In the genomic region with DNA sequence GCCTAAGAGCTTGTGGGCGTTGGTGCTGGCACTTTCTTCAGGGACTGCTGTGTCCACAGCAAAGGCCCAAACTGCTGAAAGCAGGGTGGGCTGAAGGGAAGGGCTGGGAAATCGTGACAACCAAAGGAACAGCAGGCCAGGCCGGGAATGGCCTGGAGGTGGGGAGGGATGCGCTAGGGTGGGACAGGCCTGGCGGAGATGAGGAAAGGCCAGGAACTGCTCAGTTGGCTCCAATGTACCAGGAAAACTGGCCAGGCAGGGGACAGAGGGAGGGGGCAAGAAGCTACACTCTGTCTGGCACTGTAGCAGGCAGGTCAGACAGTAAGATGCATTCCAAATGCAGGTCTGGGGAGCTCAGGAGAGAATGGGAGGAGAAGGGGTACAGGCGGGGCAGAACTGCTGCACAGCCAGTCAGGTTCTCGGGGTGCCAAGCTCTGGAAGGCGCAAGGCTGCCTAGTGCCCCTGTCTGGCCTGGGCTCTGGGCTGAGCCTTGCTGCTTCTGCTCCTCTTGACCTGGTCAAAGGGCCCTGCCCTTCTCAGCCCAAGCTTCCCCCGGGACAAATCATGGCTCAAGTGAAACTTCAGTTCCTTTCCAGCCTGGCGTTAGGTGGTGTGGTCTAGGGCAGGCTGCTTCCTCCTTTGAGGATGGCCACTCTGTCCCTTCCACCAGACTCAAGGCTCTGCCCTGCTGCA, we compare ENCODE assay signal across 12 cellular contexts. TPM values are rescaled to one million over a fixed set of nuclear protein-coding genes. Genes with fewer than 3 reads are reported as not detected.
DNase-seq lines count a peak whose midpoint lies in the region; ATAC-seq and TF ChIP-seq lines count a peak whose summit lies in the region.
"Had no signal": no experiment of that assay in that cellular context is flagged by ENCODE, and none has a peak within 500 bp of the region (broad histone marks: within the 10 kb centered on the region; RNA-seq: fewer than 3 reads in every experiment).

No MANE protein-coding gene starts in this region.

- H3K27me3 ChIP-seq in BE2C (no peaks in the 10 kb centered on the region), foreskin keratinocyte (peaks cover 22% of the 10 kb centered on the region)

- DNase-seq in stimulated activated naive CD8-positive, alpha-beta T cell treated with anti-CD3 and anti-CD28 coated beads, Interleukin-15, Interleukin-2, amounts not matched to agents 100 U/mL and 50 U/mL, for 24 hours = no peak
- DNase-seq in central memory CD8-positive, alpha-beta T cell (ENCODE audit: low spot score in 2 of 2) = no peak
- DNase-seq in natural killer cell (no peak), BE2C (no peak), foreskin keratinocyte (no peak), GM13976 (ENCODE audit: low spot score) (no peak)
- DNase-seq: AML-193, NCI-H748 treated with DMSO at 0.1 percent for 48 hours, sigmoid colon had no signal

- no peak overlapping the region for H3K4me3 Mint-ChIP-seq in stimulated activated naive CD8-positive, alpha-beta T cell treated with anti-CD3 and anti-CD28 coated beads, Interleukin-15, Interleukin-2, amounts not matched to agents 100 ng/mL and 50 ng/mL, for 24 hours
- H3K4me3 Mint-ChIP-seq in central memory CD8-positive, alpha-beta T cell = peak overlapping the region; percentile 54
- peak overlapping the region; percentile 80 for H3K4me3 Mint-ChIP-seq in natural killer cell

- no peaks in the 10 kb centered on the region for H3K36me3 ChIP-seq in BE2C

- H3K27ac ChIP-seq in foreskin keratinocyte = no peak overlapping the region
- H3K27ac ChIP-seq: sigmoid colon had no signal

- no peak for TF ChIP-seq CTCF in natural killer cell (IDR thresholded peaks at IDR 0.05)
- no peak for TF ChIP-seq CTCF in BE2C (IDR thresholded peaks at IDR 0.05; ENCODE audit: low read depth, low read length)
- TF ChIP-seq CTCF in foreskin keratinocyte (conservative IDR thresholded peaks at IDR 0.05) = no peak
- no peak for TF ChIP-seq CTCF in GM13976 (IDR thresholded peaks at IDR 0.05; ENCODE audit: borderline replicate concordance, control extremely low read depth, extremely low read depth, insufficient read depth, missing control alignments)

- in situ Hi-C loops in GM13976 (cut with MboI; ENCODE audit: low sequenced_read_pairs, unreplicated experiment) = no loop called here

- H3K27me3 Mint-ChIP-seq in stimulated activated naive CD8-positive, alpha-beta T cell treated with anti-CD3 and anti-CD28 coated beads, Interleukin-15, Interleukin-2, amounts not matched to agents 100 ng/mL and 50 ng/mL, for 24 hours = no peaks in the 10 kb centered on the region
- H3K27me3 Mint-ChIP-seq in central memory CD8-positive, alpha-beta T cell = no peaks in the 10 kb centered on the region
- no peaks in the 10 kb centered on the region for H3K27me3 Mint-ChIP-seq in natural killer cell (ENCODE audit: low read depth in 2 of 2)

- intact Hi-C loops in natural killer cell (cut with micrococcal nuclease) = loop anchor here (5.0 to 10.0 kb wide), 2 partner anchors 38 to 59 kb away; partner anchors contain the start of genes GRB7, MIEN1 and STARD3

- peaks cover 2% of the 10 kb centered on the region for H3K36me3 Mint-ChIP-seq in stimulated activated naive CD8-positive, alpha-beta T cell treated with anti-CD3 and anti-CD28 coated beads, Interleukin-15, Interleukin-2, amounts not matched to agents 100 ng/mL and 50 ng/mL, for 24 hours (ENCODE audit: low read depth)
- H3K36me3 Mint-ChIP-seq in central memory CD8-positive, alpha-beta T cell (ENCODE audit: insufficient read depth) = peaks cover 6% of the 10 kb centered on the region
- H3K36me3 Mint-ChIP-seq in natural killer cell = no peaks in the 10 kb centered on the region

- H3K4me1 ChIP-seq in BE2C (no peaks in the 10 kb centered on the region), foreskin keratinocyte (no peaks in the 10 kb centered on the region)

- no peak for ATAC-seq in stimulated activated naive CD8-positive, alpha-beta T cell treated with anti-CD3 and anti-CD28 coated beads, Interleukin-15, Interleukin-2, amounts not matched to agents 100 U/mL and 50 U/mL, for 24 hours
- no peak for ATAC-seq in central memory CD8-positive, alpha-beta T cell (replicated peaks; ENCODE audit: extremely low read depth, poor library complexity, severe bottlenecking)
- ATAC-seq in natural killer cell (no peak), foreskin keratinocyte (no peak), GM18907 (IDR thresholded peaks at IDR 0.05; ENCODE audit: unreplicated experiment) (no peak)

- no peaks in the 10 kb centered on the region for H3K9me3 Mint-ChIP-seq in stimulated activated naive CD8-positive, alpha-beta T cell treated with anti-CD3 and anti-CD28 coated beads, Interleukin-15, Interleukin-2, amounts not matched to agents 100 ng/mL and 50 ng/mL, for 24 hours
- no peaks in the 10 kb centered on the region for H3K9me3 Mint-ChIP-seq in central memory CD8-positive, alpha-beta T cell
- no peaks in the 10 kb centered on the region for H3K9me3 Mint-ChIP-seq in natural killer cell

- H3K9me3 ChIP-seq in BE2C = no peaks in the 10 kb centered on the region
- H3K9me3 ChIP-seq: sigmoid colon had no signal

- H3K4me3 ChIP-seq in BE2C (ENCODE audit: low read depth, low read length) = no peak overlapping the region
- H3K4me3 ChIP-seq: sigmoid colon had no signal

- peak overlapping the region; percentile 47 for H3K27ac Mint-ChIP-seq in stimulated activated naive CD8-positive, alpha-beta T cell treated with anti-CD3 and anti-CD28 coated beads, Interleukin-15, Interleukin-2, amounts not matched to agents 100 ng/mL and 50 ng/mL, for 24 hours
- H3K27ac Mint-ChIP-seq in central memory CD8-positive, alpha-beta T cell (ENCODE audit: low read depth) = peak overlapping the region; percentile 98
- H3K27ac Mint-ChIP-seq in natural killer cell = peak overlapping the region; percentile 95 to 98

- H3K4me1 Mint-ChIP-seq in stimulated activated naive CD8-positive, alpha-beta T cell treated with anti-CD3 and anti-CD28 coated beads, Interleukin-15, Interleukin-2, amounts not matched to agents 100 ng/mL and 50 ng/mL, for 24 hours (ENCODE audit: low read depth) = peaks cover 55% of the 10 kb centered on the region
- peaks cover 64% of the 10 kb centered on the region for H3K4me1 Mint-ChIP-seq in central memory CD8-positive, alpha-beta T cell
- H3K4me1 Mint-ChIP-seq in natural killer cell = peaks cover 50 to 66% of the 10 kb centered on the region in 2 donors

RNA-seq across cellular contexts. Expression of gene PNMT, which starts 7.3 kb away (rescaled TPM):
- total RNA-seq in natural killer cell (1 to 10 TPM; 1.2 to 2.5 (median 2.2) TPM), foreskin keratinocyte (not detected in 2 replicates)
- polyA plus RNA-seq in BE2C (2012; ENCODE audit: insufficient read depth, insufficient read length, low read depth) = 2.8 TPM
- polyA plus RNA-seq in foreskin keratinocyte = 0.06 TPM in 2 replicates
- polyA plus RNA-seq: keratinocyte had no signal

RNA-seq across cellular contexts. Expression of gene TCAP, which starts 10.4 kb away (rescaled TPM):
- total RNA-seq in natural killer cell (1 to 10 TPM; 1.3 to 3.8 (median 2.4) TPM), foreskin keratinocyte (0.18 and 0.31 TPM in 2 replicates)
- 4.4 TPM for polyA plus RNA-seq in BE2C (2012; ENCODE audit: insufficient read depth, insufficient read length, low read depth)
- polyA plus RNA-seq in foreskin keratinocyte = 0.11 and 0.17 TPM in 2 replicates

RNA-seq across cellular contexts. Expression of gene PGAP3, which starts 12.3 kb away (rescaled TPM):
- 10 to 100 TPM; 45.8 to 57.8 (median 52.4) TPM for total RNA-seq in natural killer cell
- polyA plus RNA-seq in BE2C (2012; ENCODE audit: insufficient read depth, insufficient read length, low read depth) = 30.5 TPM
- total RNA-seq in foreskin keratinocyte = 3.3 and 4.6 TPM in 2 replicates
- polyA plus RNA-seq in foreskin keratinocyte = 4.3 TPM in 2 replicates

RNA-seq across cellular contexts. Expression of gene ERBB2, which starts 24.3 kb away (rescaled TPM):
- total RNA-seq in natural killer cell = 100 to 1,000 TPM in 1 of 3 donors, 10 to 100 TPM in 2; 77.6 to 115 (median 82.1) TPM
- 2.5 TPM for polyA plus RNA-seq in BE2C (2012; ENCODE audit: insufficient read depth, insufficient read length, low read depth)
- 38.8 and 39.2 TPM in 2 replicates for total RNA-seq in foreskin keratinocyte
- polyA plus RNA-seq in foreskin keratinocyte = 20.9 and 22.2 TPM in 2 replicates

RNA-seq across cellular contexts. Expression of gene STARD3, which starts 38.6 kb away (rescaled TPM):
- total RNA-seq in natural killer cell (100 to 1,000 TPM in 2 of 3 donors, 10 to 100 TPM in 1; 97.1 to 115 (median 105) TPM), foreskin keratinocyte (32.8 and 33.5 TPM in 2 replicates)
- polyA plus RNA-seq in BE2C (2012; ENCODE audit: insufficient read depth, insufficient read length, low read depth) = 136 TPM
- 37.1 and 39.3 TPM in 2 replicates for polyA plus RNA-seq in foreskin keratinocyte

Comparison
In these comparisons a context has a peak if more than half of its experiments do, and no peak if none do; other contexts are left out.
1. H3K27ac Mint-ChIP-seq: peak in every context shown above with its lines; median percentile 98 in central memory CD8-positive, alpha-beta T cell; 96 in natural killer cell; 47 in stimulated activated naive CD8-positive, alpha-beta T cell treated with anti-CD3 and anti-CD28 coated beads, Interleukin-15, Interleukin-2, amounts not matched to agents 100 ng/mL and 50 ng/mL, for 24 hours.